In genomic region chr16:30354423-30355143, GRCh38 we compare ENCODE assay signal across 8 cellular contexts. TPM values are rescaled to one million over a fixed set of nuclear protein-coding genes. Genes with fewer than 3 reads are reported as not detected.
A peak's percentile ranks its signal among the peaks of the same experiment; 100 is the strongest.
DNase-seq lines count a peak whose midpoint lies in the region; ATAC-seq and TF ChIP-seq lines count a peak whose summit lies in the region.

No MANE protein-coding gene starts in this region.

- no peaks in the 10 kb centered on the region for H3K27me3 ChIP-seq in BJ (ENCODE audit: control insufficient read depth, insufficient read depth, low read length)
- H3K27me3 ChIP-seq in RWPE2 (ENCODE audit: insufficient read depth, poor library complexity, severe bottlenecking), result no peaks in the 10 kb centered on the region
- H3K27me3 ChIP-seq in neuron (ENCODE audit: insufficient read depth, low read length), result no peaks in the 10 kb centered on the region

- CTCF ChIA-PET in BJ (lab: Yijun Ruan, JAX), result interaction anchor here (1.0 to 1.1 kb wide), 2 partner anchors 10 kb away, joined by 3 read pairs; no protein-coding TSS in a partner anchor

- DNase-seq in BJ (ENCODE audit: low read depth), result no peak
- DNase-seq in RWPE2 (ENCODE audit: low spot score), result peak; percentile 57
- no peak for DNase-seq in DMS153 treated with DMSO at 0.1 percent for 48 hours (lab: John Stamatoyannopoulos, UW; ENCODE audit: unreplicated experiment)
- DNase-seq in cerebellar nuclear complex (lab: John Stamatoyannopoulos, UW), result no peak

- ATAC-seq in GM21529 (IDR thresholded peaks at IDR 0.05; ENCODE audit: unreplicated experiment) (peak; percentile 8), RWPE2 (ENCODE audit: low read depth) (peak; percentile 22), esophagus mucosa (peak; percentile 39), GM18517 (IDR thresholded peaks at IDR 0.05; ENCODE audit: unreplicated experiment) (no peak)

- H3K4me3 ChIP-seq in BJ (ENCODE audit: low read depth, low read length) (peak overlapping the region; percentile 94), RWPE2 (ENCODE audit: severe bottlenecking) (peak overlapping the region; percentile 84), neuron (ENCODE audit: low read length) (peak overlapping the region; percentile 82)

- H3K36me3 ChIP-seq in BJ (ENCODE audit: control insufficient read depth, insufficient read depth, low read length), result peaks cover 21% of the 10 kb centered on the region
- H3K36me3 ChIP-seq in RWPE2 (ENCODE audit: low read depth), result peaks cover 33% of the 10 kb centered on the region
- H3K36me3 ChIP-seq in neuron (ENCODE audit: insufficient read depth, low read length), result peaks cover 62% of the 10 kb centered on the region

- peak overlapping the region; percentile 83 for H3K27ac ChIP-seq in RWPE2 (ENCODE audit: poor library complexity, severe bottlenecking)

- H3K9me3 ChIP-seq in RWPE2 (ENCODE audit: severe bottlenecking) (no peaks in the 10 kb centered on the region), neuron (ENCODE audit: low read length) (no peaks in the 10 kb centered on the region)

- H3K4me1 ChIP-seq in RWPE2 (ENCODE audit: insufficient read depth, poor library complexity, severe bottlenecking) (no peaks in the 10 kb centered on the region), neuron (ENCODE audit: insufficient read depth, low read length) (peaks cover 19% of the 10 kb centered on the region)

- TF ChIP-seq CTCF in BJ (IDR thresholded peaks at IDR 0.05; ENCODE audit: insufficient read depth, low read depth, low read length) (no peak), RWPE2 (IDR thresholded peaks at IDR 0.05; ENCODE audit: poor library complexity, severe bottlenecking) (no peak)

- POLR2A ChIA-PET in BJ (lab: Charles Lee), result interaction anchor here (1.2 kb wide), 1 partner anchor 16 kb away, joined by 7 read pairs; the partner anchor contains the start of gene TBC1D10B

- H2AFZ ChIP-seq in neuron (ENCODE audit: low read depth, low read length), result peak overlapping the region; percentile 58

RNA-seq across cellular contexts. Expression of gene CD2BP2, which starts 0.5 kb away (rescaled TPM):
- polyA plus RNA-seq in BJ (2011; rRNA removed), result 48.2 and 50.3 TPM in 2 replicates
- polyA minus RNA-seq in BJ (2011; rRNA and poly(A)+ RNA removed), result 21.3 and 24.1 TPM in 2 replicates
- total RNA-seq in esophagus mucosa, result 44.3 TPM

RNA-seq across cellular contexts. Expression of gene TBC1D10B, which starts 15.7 kb away (rescaled TPM):
- 11.3 and 16.5 TPM in 2 replicates for polyA plus RNA-seq in BJ (2011; rRNA removed)
- 18.3 and 21.9 TPM in 2 replicates for polyA minus RNA-seq in BJ (2011; rRNA and poly(A)+ RNA removed)
- 25.3 TPM for total RNA-seq in esophagus mucosa

RNA-seq across cellular contexts. Expression of gene MYL11, which starts 20.0 kb away (rescaled TPM):
- polyA plus RNA-seq in BJ (2011; rRNA removed), result 0.59 and 0.69 TPM in 2 replicates
- 0.85 TPM in 1 of 2 replicates, not detected in the other for polyA minus RNA-seq in BJ (2011; rRNA and poly(A)+ RNA removed)
- 2.2 TPM for total RNA-seq in esophagus mucosa

RNA-seq across cellular contexts. Expression of gene SEPTIN1, which starts 27.8 kb away (rescaled TPM):
- 0.17 and 0.22 TPM in 2 replicates for polyA plus RNA-seq in BJ (2011; rRNA removed)
- polyA minus RNA-seq in BJ (2011; rRNA and poly(A)+ RNA removed), result not detected in 2 replicates
- 2.4 TPM for total RNA-seq in esophagus mucosa

RNA-seq across cellular contexts. Expression of gene ZNF48, which starts 40.6 kb away (rescaled TPM):
- 2.8 and 4.6 TPM in 2 replicates for polyA plus RNA-seq in BJ (2011; rRNA removed)
- polyA minus RNA-seq in BJ (2011; rRNA and poly(A)+ RNA removed), result 2.6 and 5.3 TPM in 2 replicates
- 2.6 TPM for total RNA-seq in esophagus mucosa
